ENCODE assay signal across 25 cellular contexts in the genomic region with DNA sequence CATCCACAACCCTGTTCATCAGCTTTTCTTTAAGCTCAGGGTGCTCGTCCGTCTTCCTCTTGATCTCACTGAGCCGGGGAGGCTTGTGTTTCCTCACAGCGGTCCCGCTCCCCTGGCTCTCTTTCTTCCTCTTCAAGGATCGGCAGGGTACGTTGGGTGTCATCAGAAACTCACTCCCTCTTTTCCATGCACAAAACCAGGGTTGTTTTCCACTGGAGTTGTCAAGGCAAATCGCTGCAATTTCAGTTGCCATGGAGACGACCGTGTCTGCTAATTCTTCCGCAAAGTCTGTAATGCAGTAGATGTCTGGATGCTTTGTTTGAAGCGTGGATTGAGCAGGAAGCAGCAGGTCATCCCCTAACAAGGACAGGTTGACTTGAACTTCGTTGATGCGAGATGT.
"Had no signal": no experiment of that assay in that cellular context is flagged by ENCODE, and none has a peak within 500 bp of the region (broad histone marks: within the 10 kb centered on the region; RNA-seq: fewer than 3 reads in every experiment).

No MANE protein-coding gene starts in this region.

- H3K27ac Mint-ChIP-seq: mesothelial cell of epicardium; naive B cell; natural killer cell treated with Interleukin-12 subunit alpha and Interleukin-12 subunit beta and Interleukin-15 and Interleukin-18, amount 100 ng/mL, for 72 hours; stimulated activated naive B cell treated with anti-CD40 and anti-IgM and Interleukin-4, amounts not matched to agents 10 μg/mL and 1 μg/mL and 100 μg/mL, for 72 hours; stimulated activated naive CD8-positive, alpha-beta T cell treated with anti-CD3 and anti-CD28 coated beads, Interleukin-15, Interleukin-2, amounts not matched to agents 100 ng/mL and 50 ng/mL, for 24 hours had no signal

- H3K4me3 Mint-ChIP-seq: mesothelial cell of epicardium; naive B cell; natural killer cell treated with Interleukin-12 subunit alpha and Interleukin-12 subunit beta and Interleukin-15 and Interleukin-18, amount 100 ng/mL, for 72 hours; stimulated activated naive B cell treated with anti-CD40 and anti-IgM and Interleukin-4, amounts not matched to agents 10 μg/mL and 1 μg/mL and 100 μg/mL, for 72 hours; stimulated activated naive CD8-positive, alpha-beta T cell treated with anti-CD3 and anti-CD28 coated beads, Interleukin-15, Interleukin-2, amounts not matched to agents 100 ng/mL and 50 ng/mL, for 24 hours had no signal

- H3K27me3 Mint-ChIP-seq: naive B cell; natural killer cell treated with Interleukin-12 subunit alpha and Interleukin-12 subunit beta and Interleukin-15 and Interleukin-18, amount 100 ng/mL, for 72 hours; stimulated activated naive B cell treated with anti-CD40 and anti-IgM and Interleukin-4, amounts not matched to agents 10 μg/mL and 1 μg/mL and 100 μg/mL, for 72 hours; stimulated activated naive CD8-positive, alpha-beta T cell treated with anti-CD3 and anti-CD28 coated beads, Interleukin-15, Interleukin-2, amounts not matched to agents 100 ng/mL and 50 ng/mL, for 24 hours had no signal

- H3K4me1 Mint-ChIP-seq: mesothelial cell of epicardium; naive B cell; stimulated activated naive B cell treated with anti-CD40 and anti-IgM and Interleukin-4, amounts not matched to agents 10 μg/mL and 1 μg/mL and 100 μg/mL, for 72 hours had no signal

- H3K36me3 Mint-ChIP-seq: mesothelial cell of epicardium; naive B cell; natural killer cell treated with Interleukin-12 subunit alpha and Interleukin-12 subunit beta and Interleukin-15 and Interleukin-18, amount 100 ng/mL, for 72 hours; stimulated activated naive B cell treated with anti-CD40 and anti-IgM and Interleukin-4, amounts not matched to agents 10 μg/mL and 1 μg/mL and 100 μg/mL, for 72 hours had no signal

- H3K9me3 Mint-ChIP-seq: stimulated activated naive CD8-positive, alpha-beta T cell treated with anti-CD3 and anti-CD28 coated beads, Interleukin-15, Interleukin-2, amounts not matched to agents 100 ng/mL and 50 ng/mL, for 24 hours had no signal

- DNase-seq: colonic mucosa; dermis blood vessel endothelial cell; effector memory CD4-positive, alpha-beta T cell; foreskin keratinocyte; heart right ventricle; hippocampal formation; left cardiac atrium; left lung; mesenchymal stem cell; mucosa of descending colon; naive B cell; occipital lobe; ovary; psoas muscle; right lobe of liver; small intestine; stimulated activated CD4-positive, alpha-beta T cell treated with anti-CD3 and anti-CD28 coated beads, Interleukin-15, amount 100 ng/mL, for 24 hours; stimulated activated CD4-positive, alpha-beta T cell treated with anti-CD3 and anti-CD28 coated beads, Interleukin-2, amount 100 ng/mL, for 48 hours; stimulated activated naive B cell treated with anti-CD40 and anti-IgM and Interleukin-4, amounts not matched to agents 10 μg/mL and 1 μg/mL and 100 μg/mL, for 72 hours; transverse colon; upper lobe of right lung; uterus had no signal
